ENCODE assay signal across 1 cellular context in the genomic region with DNA sequence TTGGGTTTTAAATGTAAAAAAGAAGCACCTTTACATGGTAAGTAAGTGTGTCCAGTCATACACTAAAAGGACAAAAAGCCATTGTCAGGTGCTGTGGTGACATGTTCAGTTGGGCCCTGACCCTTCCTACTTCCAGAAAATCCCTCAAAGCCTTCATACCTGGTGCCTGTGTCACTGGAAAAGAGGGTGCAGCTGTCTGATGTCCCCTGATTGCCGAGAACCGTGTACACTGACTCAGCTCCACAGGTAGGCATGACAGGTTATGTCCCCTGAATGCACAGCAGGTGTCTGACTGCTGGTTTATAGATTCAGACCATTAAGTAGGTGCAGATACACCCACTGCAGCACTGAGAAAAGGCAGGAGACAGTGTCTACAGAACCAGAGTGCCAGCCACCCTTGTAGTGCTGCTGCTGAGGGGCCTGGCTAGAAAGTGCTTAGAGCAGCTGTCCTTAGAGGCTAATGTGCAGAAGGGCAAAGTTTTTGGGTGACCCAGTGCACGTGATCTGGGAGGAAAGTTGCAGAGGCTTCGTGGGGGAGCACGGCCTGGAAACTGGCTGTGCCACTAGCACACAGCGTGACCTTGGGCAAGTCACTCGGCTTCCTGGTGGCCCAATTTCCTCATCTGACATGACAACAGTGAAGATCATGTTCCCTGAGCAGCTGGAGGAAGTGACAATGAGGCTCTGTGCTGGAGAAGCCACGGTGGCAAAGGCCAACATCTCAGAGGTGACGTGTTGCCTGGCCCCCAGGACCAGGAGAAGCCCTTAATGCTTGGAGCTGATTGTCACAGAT.
TF ChIP-seq lines count a peak whose summit lies in the region.

No MANE protein-coding gene starts in this region.

TF ChIP-seq in HepG2, 621 proteins besides CTCF, POLR2A, EP300 and RAD21 (continued from another document):
- TF ChIP-seq, protein P1, sequence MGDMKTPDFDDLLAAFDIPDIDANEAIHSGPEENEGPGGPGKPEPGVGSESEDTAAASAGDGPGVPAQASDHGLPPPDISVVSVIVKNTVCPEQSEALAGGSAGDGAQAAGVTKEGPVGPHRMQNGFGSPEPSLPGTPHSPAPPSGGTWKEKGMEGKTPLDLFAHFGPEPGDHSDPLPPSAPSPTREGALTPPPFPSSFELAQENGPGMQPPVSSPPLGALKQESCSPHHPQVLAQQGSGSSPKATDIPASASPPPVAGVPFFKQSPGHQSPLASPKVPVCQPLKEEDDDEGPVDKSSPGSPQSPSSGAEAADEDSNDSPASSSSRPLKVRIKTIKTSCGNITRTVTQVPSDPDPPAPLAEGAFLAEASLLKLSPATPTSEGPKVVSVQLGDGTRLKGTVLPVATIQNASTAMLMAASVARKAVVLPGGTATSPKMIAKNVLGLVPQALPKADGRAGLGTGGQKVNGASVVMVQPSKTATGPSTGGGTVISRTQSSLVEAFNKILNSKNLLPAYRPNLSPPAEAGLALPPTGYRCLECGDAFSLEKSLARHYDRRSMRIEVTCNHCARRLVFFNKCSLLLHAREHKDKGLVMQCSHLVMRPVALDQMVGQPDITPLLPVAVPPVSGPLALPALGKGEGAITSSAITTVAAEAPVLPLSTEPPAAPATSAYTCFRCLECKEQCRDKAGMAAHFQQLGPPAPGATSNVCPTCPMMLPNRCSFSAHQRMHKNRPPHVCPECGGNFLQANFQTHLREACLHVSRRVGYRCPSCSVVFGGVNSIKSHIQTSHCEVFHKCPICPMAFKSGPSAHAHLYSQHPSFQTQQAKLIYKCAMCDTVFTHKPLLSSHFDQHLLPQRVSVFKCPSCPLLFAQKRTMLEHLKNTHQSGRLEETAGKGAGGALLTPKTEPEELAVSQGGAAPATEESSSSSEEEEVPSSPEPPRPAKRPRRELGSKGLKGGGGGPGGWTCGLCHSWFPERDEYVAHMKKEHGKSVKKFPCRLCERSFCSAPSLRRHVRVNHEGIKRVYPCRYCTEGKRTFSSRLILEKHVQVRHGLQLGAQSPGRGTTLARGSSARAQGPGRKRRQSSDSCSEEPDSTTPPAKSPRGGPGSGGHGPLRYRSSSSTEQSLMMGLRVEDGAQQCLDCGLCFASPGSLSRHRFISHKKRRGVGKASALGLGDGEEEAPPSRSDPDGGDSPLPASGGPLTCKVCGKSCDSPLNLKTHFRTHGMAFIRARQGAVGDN (CRISPR knock-in tag; IDR thresholded peaks at IDR 0.05), result peak; percentile 36; the same call in 1 of the 2 replicates
- TF ChIP-seq BRCA1 (CRISPR knock-in tag; IDR thresholded peaks at IDR 0.05) (no peak), KAT7 (CRISPR knock-in tag; IDR thresholded peaks at IDR 0.05; ENCODE audit: borderline replicate concordance) (no peak), ZNF263 (CRISPR knock-in tag; IDR thresholded peaks at IDR 0.05) (peak; percentile 36; the same call in 1 of the 2 replicates), TGIF2 (CRISPR knock-in tag; IDR thresholded peaks at IDR 0.05) (0 out of 2 replicates have a peak, but pooled peaks have one; percentile 7)
